Comparison of ENCODE assay signal across 12 cellular contexts in genomic region chr6:129707882-129708495, GRCh38. TPM values are rescaled to one million over a fixed set of nuclear protein-coding genes. Genes with fewer than 3 reads are reported as not detected.
DNase-seq lines count a peak whose midpoint lies in the region; ATAC-seq and TF ChIP-seq lines count a peak whose summit lies in the region.
"Had no signal": no experiment of that assay in that cellular context is flagged by ENCODE, and none has a peak within 500 bp of the region (broad histone marks: within the 10 kb centered on the region; RNA-seq: fewer than 3 reads in every experiment).

No MANE protein-coding gene starts in this region.

- DNase-seq in heart right ventricle = no peak
- DNase-seq in right atrium auricular region (ENCODE audit: low spot score) = no peak
- no peak for DNase-seq in mammary epithelial cell
- no peak for DNase-seq in uterus
- no peak for DNase-seq in NCI-H146 treated with DMSO at 0.1 percent for 48 hours (lab: John Stamatoyannopoulos, UW; ENCODE audit: unreplicated experiment)
- no peak for DNase-seq in inferior parietal cortex (ENCODE audit: extremely low spot score)
- DNase-seq: left colon; NCI-H2081 treated with DMSO at 0.1 percent for 48 hours; stimulated activated CD4-positive, alpha-beta T cell treated with anti-CD3 and anti-CD28 coated beads, Interleukin-2, amount 100 ng/mL, for 24 hours had no signal

- H3K36me3 ChIP-seq in heart right ventricle (peaks cover 0 to 11% (median 0%) of the 10 kb centered on the region in 9 donors), right atrium auricular region (no peaks in the 10 kb centered on the region), mammary epithelial cell (ENCODE audit: insufficient read depth, low read length) (peaks cover 6% of the 10 kb centered on the region), mucosa of stomach (ENCODE audit: control insufficient read depth, insufficient read depth, low read length) (no peaks in the 10 kb centered on the region), uterus (no peaks in the 10 kb centered on the region)

- in situ Hi-C loops in mammary epithelial cell (cut with MboI; ENCODE audit: low sequenced_read_pairs in 2 of 2) = no loop called here

- dilution Hi-C loops in mammary epithelial cell (cut with HindIII; ENCODE audit: low sequenced_read_pairs) = no loop called here

- H3K27me3 ChIP-seq in heart right ventricle = no peaks in the 10 kb centered on the region
- H3K27me3 ChIP-seq in right atrium auricular region = no peaks in the 10 kb centered on the region
- no peaks in the 10 kb centered on the region for H3K27me3 ChIP-seq in mammary epithelial cell (ENCODE audit: insufficient read depth, low read length)
- no peaks in the 10 kb centered on the region for H3K27me3 ChIP-seq in mucosa of stomach (ENCODE audit: control insufficient read depth, insufficient read depth, low read length)
- H3K27me3 ChIP-seq in uterus = no peaks in the 10 kb centered on the region

- no peak for TF ChIP-seq CTCF in heart right ventricle (IDR thresholded peaks at IDR 0.05)
- no peak for TF ChIP-seq CTCF in right atrium auricular region (IDR thresholded peaks at IDR 0.05)
- no peak for TF ChIP-seq CTCF in mammary epithelial cell (conservative IDR thresholded peaks at IDR 0.05 in 1 of 2, IDR thresholded peaks at IDR 0.05 in 1 of 2; ENCODE audit: extremely low read depth in 1 of 2, insufficient read depth in 1 of 2, low read depth in 1 of 2, low read length in 2 of 2)
- no peak for TF ChIP-seq CTCF in uterus (IDR thresholded peaks at IDR 0.05)

- H3K9me3 ChIP-seq in heart right ventricle (no peaks in the 10 kb centered on the region), right atrium auricular region (no peaks in the 10 kb centered on the region), mammary epithelial cell (replicated peaks; ENCODE audit: insufficient read depth, low read length) (no peaks in the 10 kb centered on the region), mucosa of stomach (ENCODE audit: control insufficient read depth, low read length) (no peaks in the 10 kb centered on the region), uterus (no peaks in the 10 kb centered on the region)

- no peak for TF ChIP-seq POLR2A in uterus (IDR thresholded peaks at IDR 0.05)

- ATAC-seq in heart right ventricle (no peak), HG02970 (IDR thresholded peaks at IDR 0.05; ENCODE audit: low FRiP score, unreplicated experiment) (no peak)
- ATAC-seq: GM23338, left colon had no signal

- H3K4me2 ChIP-seq in mammary epithelial cell (ENCODE audit: insufficient read depth, low read depth, low read length) = peak overlapping the region; percentile 89
- H3K4me2 ChIP-seq: GM23338 had no signal

- peak overlapping the region in 6 of 10 donors; percentile 16 to 87 (median 82) for H3K27ac ChIP-seq in heart right ventricle
- peak overlapping the region in 1 of 2 donors; percentile 22 for H3K27ac ChIP-seq in right atrium auricular region
- H3K27ac ChIP-seq in mammary epithelial cell (ENCODE audit: insufficient read depth, low read depth, low read length) = no peak overlapping the region
- peak overlapping the region; percentile 76 to 87 for H3K27ac ChIP-seq in uterus

- no TSS peak for BruUV-seq in mammary epithelial cell (replicated peaks; lab: Mats Ljungman, UMichigan)

- intact Hi-C loops in heart right ventricle (cut with DNase I) = loop anchor here in 1 of 10 donors (1.0 to 10.0 kb wide), 2 partner anchors 25 to 63 kb away; no protein-coding TSS in a partner anchor
- intact Hi-C loops in mammary epithelial cell (cut with micrococcal nuclease) = no loop called here
- intact Hi-C loops in uterus (cut with DNase I; ENCODE audit: low total_unique reads) = no loop called here

- peak overlapping the region in 8 of 10 donors; percentile 16 to 73 (median 68) for H3K4me3 ChIP-seq in heart right ventricle
- H3K4me3 ChIP-seq in right atrium auricular region = peak overlapping the region in 1 of 2 donors; percentile 67
- peak overlapping the region in 2 of 3 experiments; percentile 61 to 77 for H3K4me3 ChIP-seq in mammary epithelial cell (replicated peaks in 1 of 3; ENCODE audit: insufficient read depth in 1 of 3, low read depth in 2 of 3, low read length in 3 of 3)
- H3K4me3 ChIP-seq in mucosa of stomach (ENCODE audit: low read length) = peak overlapping the region; percentile 44
- no peak overlapping the region for H3K4me3 ChIP-seq in uterus
- H3K4me3 ChIP-seq: GM23338 had no signal

- peaks cover 0 to 65% (median 17%) of the 10 kb centered on the region in 9 donors for H3K4me1 ChIP-seq in heart right ventricle
- H3K4me1 ChIP-seq in right atrium auricular region = peaks cover 0 to 25% of the 10 kb centered on the region in 2 donors
- peaks cover 18% of the 10 kb centered on the region for H3K4me1 ChIP-seq in mammary epithelial cell (ENCODE audit: insufficient read depth, low read length)
- peaks cover 13% of the 10 kb centered on the region for H3K4me1 ChIP-seq in mucosa of stomach (ENCODE audit: control insufficient read depth, insufficient read depth, low read length)
- no peaks in the 10 kb centered on the region for H3K4me1 ChIP-seq in uterus

- WGBS in heart right ventricle, 2 donors = 66 to 70% methylated on average over 8 of the region's 8 CpGs
- WGBS in mammary epithelial cell (ENCODE audit: low coverage, missing lambda C conversion rate) = 99% methylated on average over 8 of the region's 8 CpGs

- CTCF ChIA-PET in mammary epithelial cell (lab: Charles Lee; ENCODE audit: low non-redundant PET) = interaction anchor here (0.6 kb wide), 1 partner anchor 24 kb away, joined by 4 read pairs; no protein-coding TSS in a partner anchor

- no peak overlapping the region for H2AFZ ChIP-seq in mammary epithelial cell (ENCODE audit: low read depth, low read length)
- H2AFZ ChIP-seq: GM23338 had no signal

- H3K79me2 ChIP-seq in mammary epithelial cell (ENCODE audit: insufficient read depth, low read length) = peaks cover 68% of the 10 kb centered on the region

- no peaks in the 10 kb centered on the region for H4K20me1 ChIP-seq in mammary epithelial cell (ENCODE audit: insufficient read depth, low read length)

- H3K9ac ChIP-seq in mammary epithelial cell (ENCODE audit: insufficient read depth, low read length) (peak overlapping the region; percentile 23), mucosa of stomach (ENCODE audit: low read length) (peak overlapping the region; percentile 64)

RNA-seq across cellular contexts. Expression of gene ARHGAP18, which starts 2.0 kb away (rescaled TPM):
- total RNA-seq in heart right ventricle = 10 to 100 TPM in 1 of 10 donors, 1 to 10 TPM in 9; 3.4 to 15.4 (median 4.2) TPM
- 1 to 10 TPM; 2.2 to 3.8 TPM for polyA plus RNA-seq in heart right ventricle
- 10 to 100 TPM in 1 of 2 donors, 1 to 10 TPM in 1; 7.1 to 11.2 TPM for total RNA-seq in right atrium auricular region
- 10 to 100 TPM; 20.8 to 28.5 TPM for total RNA-seq in mammary epithelial cell
- polyA plus RNA-seq in mammary epithelial cell = 14.9 TPM
- 17.2 TPM for polyA minus RNA-seq in mammary epithelial cell
- 10 to 100 TPM in 3 of 4 donors, 1 to 10 TPM in 1; 6.3 to 36.7 (median 15.4) TPM for total RNA-seq in uterus

Comparison
In these comparisons a context has a peak if more than half of its experiments do, and no peak if none do; other contexts are left out.
1. H3K4me3 ChIP-seq: peak in heart right ventricle (8 of 10), mammary epithelial cell (2 of 3) and mucosa of stomach (single experiment); none in uterus (0 of 2).